ENCODE assay signal across 14 cellular contexts in the genomic region with DNA sequence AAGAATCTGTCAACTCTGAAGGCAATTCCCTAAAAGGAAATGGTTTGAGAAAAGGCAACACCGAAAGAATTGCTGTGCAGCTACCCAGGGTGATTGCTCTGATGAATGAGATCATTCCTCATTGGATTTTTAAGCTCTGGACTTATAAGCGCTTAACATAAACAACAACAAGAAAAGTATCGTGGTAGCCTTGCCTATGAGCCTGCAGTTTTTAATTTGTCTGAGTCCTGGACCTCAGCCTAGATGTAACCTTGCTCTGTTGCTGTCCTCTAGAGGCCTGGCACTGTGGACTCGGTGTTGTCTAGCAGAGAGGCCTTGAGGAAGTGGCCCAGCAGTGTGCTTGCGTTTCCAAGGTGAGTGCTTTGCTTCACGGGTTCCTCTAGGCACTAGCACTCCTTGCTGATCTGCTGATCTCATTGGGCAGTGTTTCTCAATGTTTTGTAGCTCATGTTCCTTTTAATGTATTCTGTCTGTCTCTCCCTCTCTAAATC. TPM values are rescaled to one million over a fixed set of nuclear protein-coding genes. Genes with fewer than 3 reads are reported as not detected.
DNase-seq lines count a peak whose midpoint lies in the region; ATAC-seq, FAIRE-seq and TF ChIP-seq lines count a peak whose summit lies in the region.
"Had no signal": no experiment of that assay in that cellular context is flagged by ENCODE, and none has a peak within 500 bp of the region (broad histone marks: within the 10 kb centered on the region; RNA-seq: fewer than 3 reads in every experiment).

No MANE protein-coding gene starts in this region.

- no peak overlapping the region for H2AK5ac ChIP-seq in neuronal stem cell (ENCODE audit: low read depth, low read length)

- DNase-seq in EL (peak; percentile 54), NB4 (ENCODE audit: low read depth) (peak; percentile 43), endothelial cell of umbilical vein (ENCODE audit: low read depth, low spot score) (peak; percentile 13), neuronal stem cell (ENCODE audit: low spot score) (no peak), NK-92 (lab: John Stamatoyannopoulos, UW; ENCODE audit: unreplicated experiment) (no peak), T-helper 1 cell (no peak), mucosa of gallbladder (ENCODE audit: low spot score) (no peak)
- DNase-seq: activated CD4-positive, CD25-positive, alpha-beta regulatory T cell treated with anti-CD3 and anti-CD28 coated beads, Interleukin-2, amount 50 U/mL, for 72 hours; activated gamma-delta T cell treated with Interleukin-2 at 50 U/mL for 16 hours; effector CD4-positive, alpha-beta T cell; NCI-H1436; transverse colon had no signal

- TF ChIP-seq CTCF in NB4 (IDR thresholded peaks at IDR 0.05; ENCODE audit: low read depth, low read length) (no peak), endothelial cell of umbilical vein (IDR thresholded peaks at IDR 0.05; ENCODE audit: extremely low read depth in 1 of 2, insufficient read depth in 1 of 2, low read depth in 1 of 2, low read length in 2 of 2) (no peak)

- peaks cover 34% of the 10 kb centered on the region for H3K4me1 ChIP-seq in endothelial cell of umbilical vein (ENCODE audit: control insufficient read depth, extremely low read depth, insufficient read depth, low read length)
- H3K4me1 ChIP-seq in neuronal stem cell (ENCODE audit: control insufficient read depth in 2 of 2, insufficient read depth in 1 of 2, low read depth in 1 of 2, low read length in 2 of 2) = peaks cover 0 to 6% of the 10 kb centered on the region in 2 donors
- H3K4me1 ChIP-seq: transverse colon had no signal

- POLR2A ChIA-PET in endothelial cell of umbilical vein (lab: Charles Lee) = no interaction called here

- H2BK15ac ChIP-seq in neuronal stem cell (ENCODE audit: low read length) = no peak overlapping the region

- no peak overlapping the region for H2BK5ac ChIP-seq in neuronal stem cell (ENCODE audit: low read length)

- H3K4me2 ChIP-seq in endothelial cell of umbilical vein (ENCODE audit: insufficient read depth, low read length) (no peak overlapping the region), neuronal stem cell (ENCODE audit: insufficient read depth, low read length, poor library complexity, severe bottlenecking) (no peak overlapping the region)

- H3K79me1 ChIP-seq in neuronal stem cell (ENCODE audit: low read depth, low read length) = no peaks in the 10 kb centered on the region

- no peaks in the 10 kb centered on the region for H3K79me2 ChIP-seq in endothelial cell of umbilical vein (ENCODE audit: control insufficient read depth, insufficient read depth, low read length)

- CTCF ChIA-PET in endothelial cell of umbilical vein (lab: Charles Lee) = interaction anchor here (0.9 to 3.3 kb wide), 3 partner anchors 13 to 35 kb away, joined by 3 to 13 read pairs (median 10); no protein-coding TSS in a partner anchor

- H3K36me3 ChIP-seq in endothelial cell of umbilical vein (ENCODE audit: control insufficient read depth in 2 of 2, extremely low read depth in 1 of 2, insufficient read depth in 2 of 2, low read length in 2 of 2) (no peaks in the 10 kb centered on the region), neuronal stem cell (replicated peaks in 1 of 2; ENCODE audit: control insufficient read depth in 2 of 2, insufficient read depth in 2 of 2, low read length in 2 of 2) (no peaks in the 10 kb centered on the region)
- H3K36me3 ChIP-seq: transverse colon had no signal

- H3K4ac ChIP-seq in neuronal stem cell (ENCODE audit: low read length) = no peak overlapping the region

- FAIRE-seq in endothelial cell of umbilical vein (lab: Jason Lieb, UNC) = peak; percentile 44
- FAIRE-seq: RCC 7860 had no signal

- no peaks in the 10 kb centered on the region for H3K9me1 ChIP-seq in endothelial cell of umbilical vein (replicated peaks; ENCODE audit: control insufficient read depth, extremely low read depth, insufficient read depth, low read length)

- TF ChIP-seq POLR2A in NB4 (IDR thresholded peaks at IDR 0.05; ENCODE audit: extremely low read depth, insufficient read length) = no peak
- no peak for TF ChIP-seq POLR2A in endothelial cell of umbilical vein (IDR thresholded peaks at IDR 0.05; ENCODE audit: low read depth, low read length)

- no peaks in the 10 kb centered on the region for H4K20me1 ChIP-seq in endothelial cell of umbilical vein (replicated peaks; ENCODE audit: control insufficient read depth, extremely low read depth, insufficient read depth, low read length)

- no peak overlapping the region for H3K14ac ChIP-seq in neuronal stem cell (ENCODE audit: low read length)

- no peaks in the 10 kb centered on the region for H3K9me3 ChIP-seq in endothelial cell of umbilical vein (replicated peaks; ENCODE audit: control insufficient read depth, insufficient read depth, low read length)
- no peaks in the 10 kb centered on the region for H3K9me3 ChIP-seq in neuronal stem cell (replicated peaks in 1 of 2; ENCODE audit: control insufficient read depth in 2 of 2, insufficient read depth in 1 of 2, low read depth in 1 of 2, low read length in 2 of 2)
- H3K9me3 ChIP-seq: transverse colon had no signal

- no peak overlapping the region for H4K91ac ChIP-seq in neuronal stem cell (ENCODE audit: low read depth, low read length, poor library complexity)

- H3K27ac ChIP-seq in endothelial cell of umbilical vein (ENCODE audit: insufficient read depth, low read depth, low read length) (no peak overlapping the region), neuronal stem cell (replicated peaks; ENCODE audit: low read length) (no peak overlapping the region)
- H3K27ac ChIP-seq: transverse colon had no signal

- H3K27me3 ChIP-seq in endothelial cell of umbilical vein (ENCODE audit: control insufficient read depth in 2 of 2, insufficient read depth in 2 of 2, low read length in 2 of 2) = no peaks in the 10 kb centered on the region
- H3K27me3 ChIP-seq in neuronal stem cell (ENCODE audit: control insufficient read depth in 3 of 3, insufficient read depth in 3 of 3, low read depth in 1 of 3, low read length in 3 of 3) = no peaks in the 10 kb centered on the region
- H3K27me3 ChIP-seq: transverse colon had no signal

- no peak overlapping the region for H3K18ac ChIP-seq in neuronal stem cell (ENCODE audit: low read length)

- H4K8ac ChIP-seq in neuronal stem cell (ENCODE audit: low read depth, low read length) = no peak overlapping the region

- BruUV-seq in endothelial cell of umbilical vein (replicated peaks; lab: Mats Ljungman, UMichigan) = no TSS peak

- intact Hi-C loops in endothelial cell of umbilical vein (cut with micrococcal nuclease) = no loop called here

- no peak for ATAC-seq in HG03095 (IDR thresholded peaks at IDR 0.05; ENCODE audit: unreplicated experiment)

- peak overlapping the region; percentile 81 for H2AFZ ChIP-seq in endothelial cell of umbilical vein (ENCODE audit: low read depth, low read length)
- peak overlapping the region; percentile 57 for H2AFZ ChIP-seq in neuronal stem cell (ENCODE audit: low read length)

- dilution Hi-C loops in endothelial cell of umbilical vein (cut with MboI; ENCODE audit: extremely low pct_ligation_motif_present, low sequenced_read_pairs) = no loop called here

- H3K4me3 ChIP-seq in NB4 (ENCODE audit: low read depth, low read length) (no peak overlapping the region), endothelial cell of umbilical vein (replicated peaks in 1 of 3; ENCODE audit: insufficient read depth in 1 of 3, low read depth in 1 of 3, low read length in 3 of 3) (no peak overlapping the region), neuronal stem cell (ENCODE audit: low read length in 2 of 2) (no peak overlapping the region)
- H3K4me3 ChIP-seq: transverse colon had no signal

- H3K9ac ChIP-seq in endothelial cell of umbilical vein (replicated peaks; ENCODE audit: extremely low read depth, insufficient read depth, low read length) = no peak overlapping the region
- H3K9ac ChIP-seq in neuronal stem cell (ENCODE audit: low read depth, low read length, poor library complexity) = no peak overlapping the region

- no peak overlapping the region for H3K23ac ChIP-seq in neuronal stem cell (ENCODE audit: low read depth, low read length, poor library complexity)

- WGBS in neuronal stem cell (ENCODE audit: extremely low coverage in 2 of 2, insufficient read length in 2 of 2, insufficient replicate concordance in 1 of 2), 2 donors = no CpG with 5 or more reads among the region's 6 CpGs

- H2BK12ac ChIP-seq in neuronal stem cell (ENCODE audit: low read length) = no peak overlapping the region

- no peak overlapping the region for H2BK120ac ChIP-seq in neuronal stem cell (ENCODE audit: low read depth, low read length)

TF ChIP-seq in endothelial cell of umbilical vein, 7 proteins besides CTCF, POLR2A, EP300 and RAD21:
- no peak for TF ChIP-seq POLR2AphosphoS5 (IDR thresholded peaks at IDR 0.05; ENCODE audit: insufficient read depth, low read depth, low read length)
- no peak for TF ChIP-seq MYC (IDR thresholded peaks at IDR 0.05; ENCODE audit: low read depth, low read length)
- TF ChIP-seq GATA2 (IDR thresholded peaks at IDR 0.05; ENCODE audit: insufficient read depth, insufficient read length, low read depth, low read length) = no peak
- no peak for TF ChIP-seq JUN (IDR thresholded peaks at IDR 0.05; ENCODE audit: borderline replicate concordance, insufficient read depth, insufficient read length, low read depth)
- no peak for TF ChIP-seq FOS (IDR thresholded peaks at IDR 0.05; ENCODE audit: borderline replicate concordance, insufficient read depth, low read length)
- no peak for TF ChIP-seq EZH2 (IDR thresholded peaks at IDR 0.05; ENCODE audit: borderline replicate concordance, low read depth, low read length, severe bottlenecking)
- TF ChIP-seq, protein P1, sequence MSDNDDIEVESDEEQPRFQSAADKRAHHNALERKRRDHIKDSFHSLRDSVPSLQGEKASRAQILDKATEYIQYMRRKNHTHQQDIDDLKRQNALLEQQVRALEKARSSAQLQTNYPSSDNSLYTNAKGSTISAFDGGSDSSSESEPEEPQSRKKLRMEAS (IDR thresholded peaks at IDR 0.05; ENCODE audit: insufficient read depth, insufficient read length) = no peak
TF ChIP-seq in endothelial cell of umbilical vein: peak in this region for 0.

RNA-seq across cellular contexts. Expression of a gene that starts 20.4 kb away (rescaled TPM):
- total RNA-seq in endothelial cell of umbilical vein (0.55 and 1.1 TPM in 2 replicates), mucosa of gallbladder (1.2 TPM)
- polyA plus RNA-seq in endothelial cell of umbilical vein = 0.25 and 0.57 TPM in 2 replicates
- 0.52 and 0.69 TPM in 2 replicates for polyA plus RNA-seq in endothelial cell of umbilical vein (2011; cell fraction: cytosol; rRNA removed)
- polyA plus RNA-seq in endothelial cell of umbilical vein (2011; cell fraction: nucleus; rRNA removed) = 1.9 and 2.0 TPM in 2 replicates
- 4.2 and 8.9 TPM in 2 replicates for polyA plus RNA-seq in endothelial cell of umbilical vein (2012)
- polyA minus RNA-seq in endothelial cell of umbilical vein = 0.29 and 0.45 TPM in 2 replicates
- not detected for polyA minus RNA-seq in endothelial cell of umbilical vein (2011; cell fraction: cytosol; rRNA and poly(A)+ RNA removed)
- polyA minus RNA-seq in endothelial cell of umbilical vein (2011; cell fraction: nucleus; rRNA and poly(A)+ RNA removed) = 1.9 and 2.2 TPM in 2 replicates
- polyA plus RNA-seq in neuronal stem cell (2013, experiment 1 of 2) = 0.73 TPM
- 0.69 TPM for polyA plus RNA-seq in neuronal stem cell (2013, experiment 2 of 2)

Comparison
In these comparisons a context has a peak if more than half of its experiments do, and no peak if none do; other contexts are left out.
1. DNase-seq: peak in EL (single experiment), NB4 (single experiment) and endothelial cell of umbilical vein (single experiment); none in neuronal stem cell (single experiment), NK-92 (single experiment), T-helper 1 cell (0 of 5) and mucosa of gallbladder (single experiment).